16 cellular contexts compared by ENCODE assay signal in the genomic region with DNA sequence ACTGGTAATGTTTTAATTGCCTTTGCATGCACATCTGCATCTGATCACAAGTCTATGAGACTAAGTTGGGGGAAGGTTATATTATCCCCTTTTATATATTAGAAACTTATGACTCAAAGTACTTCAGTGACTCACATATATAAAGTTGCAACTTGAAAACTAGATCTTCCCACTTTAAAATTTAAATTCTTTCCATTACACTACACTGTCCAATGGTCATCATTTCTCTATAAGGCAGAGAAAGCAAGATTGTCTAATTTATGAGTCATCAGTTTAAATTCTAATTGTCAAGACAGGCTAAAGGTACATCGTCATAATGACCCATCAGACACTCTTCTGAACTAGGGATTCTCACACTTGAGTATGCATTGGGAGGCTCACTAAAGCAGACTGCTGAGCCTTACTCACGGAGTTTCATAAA. TPM values are rescaled to one million over a fixed set of nuclear protein-coding genes. Genes with fewer than 3 reads are reported as not detected.
A peak's percentile ranks its signal among the peaks of the same experiment; 100 is the strongest.
DNase-seq lines count a peak whose midpoint lies in the region; TF ChIP-seq lines count a peak whose summit lies in the region.
"Had no signal": no experiment of that assay in that cellular context is flagged by ENCODE, and none has a peak within 500 bp of the region (broad histone marks: within the 10 kb centered on the region; RNA-seq: fewer than 3 reads in every experiment).

No MANE protein-coding gene starts in this region.

- DNase-seq in A172 (ENCODE audit: low spot score) = peak; percentile 75
- DNase-seq in GM23248 = peak; percentile 75
- no peak for DNase-seq in SK-N-SH
- DNase-seq in fibroblast of lung (ENCODE audit: low read depth in 2 of 2) = peak; percentile 48 to 67
- no peak for DNase-seq in SHP77 treated with DMSO at 0.1 percent for 48 hours (lab: John Stamatoyannopoulos, UW)
- DNase-seq in activated T-helper 1 cell treated with anti-CD3 and anti-CD28 coated beads, Interleukin-12 subunit alpha, Interleukin-12 subunit beta, Interleukin-2, Interleukin-4 antibody, amounts not matched to agents 30 ng/mL and 10 ng/mL and 1 ng/mL, durations not matched to agents 14 hours and 24 hours and 36 hours (ENCODE audit: low spot score) = no peak
- DNase-seq in pons (ENCODE audit: low spot score) = no peak
- DNase-seq in activated CD8-positive, alpha-beta memory T cell treated with anti-CD3 and anti-CD28 coated beads, Interleukin-2, amount 50 U/mL, for 4 hours = no peak
- DNase-seq: activated CD4-positive, alpha-beta T cell treated with anti-CD3 and anti-CD28 coated beads, Interleukin-2, amount 50 U/mL, for 1 hour; AML-193; NCI-H1092; SIG-M5; thyroid gland had no signal

- no peak for TF ChIP-seq RAD21 in SK-N-SH (IDR thresholded peaks at IDR 0.05; ENCODE audit: low read length)

- H3K9me3 Mint-ChIP-seq in activated T-helper 1 cell treated with anti-CD3 and anti-CD28 coated beads, Interleukin-12 subunit alpha, Interleukin-12 subunit beta, Interleukin-2, Interleukin-4 antibody, amounts not matched to agents 30 ng/mL and 10 ng/mL and 1 ng/mL, durations not matched to agents 14 hours and 24 hours and 36 hours = no peaks in the 10 kb centered on the region
- H3K9me3 Mint-ChIP-seq: natural killer cell treated with Interleukin-12 subunit alpha and Interleukin-12 subunit beta and Interleukin-15 and Interleukin-18, amount 100 ng/mL, for 72 hours had no signal

- H3K27ac ChIP-seq in GM23248 (peak overlapping the region; percentile 90), SK-N-SH (ENCODE audit: low read depth in 2 of 2, low read length in 1 of 2) (peak overlapping the region; percentile 67 to 73; a peak in 3 of 4 replicates), fibroblast of lung (ENCODE audit: insufficient read depth, low read length) (peak overlapping the region; percentile 46)
- H3K27ac ChIP-seq: ascending aorta, thyroid gland had no signal

- peak overlapping the region; percentile 47 for H3K4me3 ChIP-seq in GM23248
- H3K4me3 ChIP-seq in SK-N-SH (ENCODE audit: low read depth in 2 of 2, low read length in 1 of 2) = no peak overlapping the region
- no peak overlapping the region for H3K4me3 ChIP-seq in fibroblast of lung (replicated peaks in 1 of 4; ENCODE audit: control extremely low read depth in 1 of 4, insufficient read depth in 1 of 4, low read depth in 3 of 4, low read length in 4 of 4)
- H3K4me3 ChIP-seq: ascending aorta, thyroid gland had no signal

- H3K27me3 Mint-ChIP-seq in activated T-helper 1 cell treated with anti-CD3 and anti-CD28 coated beads, Interleukin-12 subunit alpha, Interleukin-12 subunit beta, Interleukin-2, Interleukin-4 antibody, amounts not matched to agents 30 ng/mL and 10 ng/mL and 1 ng/mL, durations not matched to agents 14 hours and 24 hours and 36 hours (ENCODE audit: insufficient read depth) = peaks cover 2% of the 10 kb centered on the region

- H3K27ac Mint-ChIP-seq in activated T-helper 1 cell treated with anti-CD3 and anti-CD28 coated beads, Interleukin-12 subunit alpha, Interleukin-12 subunit beta, Interleukin-2, Interleukin-4 antibody, amounts not matched to agents 30 ng/mL and 10 ng/mL and 1 ng/mL, durations not matched to agents 14 hours and 24 hours and 36 hours = no peak overlapping the region
- H3K27ac Mint-ChIP-seq: natural killer cell treated with Interleukin-12 subunit alpha and Interleukin-12 subunit beta and Interleukin-15 and Interleukin-18, amount 100 ng/mL, for 72 hours had no signal

- no peak for TF ChIP-seq CTCF in SK-N-SH (IDR thresholded peaks at IDR 0.05)
- no peak for TF ChIP-seq CTCF in fibroblast of lung (conservative IDR thresholded peaks at IDR 0.05 in 1 of 2, IDR thresholded peaks at IDR 0.05 in 1 of 2; ENCODE audit: low read depth in 1 of 2, low read length in 2 of 2)

- H3K9me2 ChIP-seq in GM23248 (ENCODE audit: insufficient read depth) = no peaks in the 10 kb centered on the region
- H3K9me2 ChIP-seq in SK-N-SH = no peaks in the 10 kb centered on the region

- H3F3A ChIP-seq in GM23248 (ENCODE audit: insufficient read depth) = peaks cover 27% of the 10 kb centered on the region
- peaks cover 22% of the 10 kb centered on the region for H3F3A ChIP-seq in SK-N-SH (replicated peaks; ENCODE audit: insufficient read depth)

- no peaks in the 10 kb centered on the region for H3K79me2 ChIP-seq in GM23248 (ENCODE audit: insufficient read depth)
- H3K79me2 ChIP-seq in SK-N-SH (ENCODE audit: insufficient read depth) = no peaks in the 10 kb centered on the region
- no peaks in the 10 kb centered on the region for H3K79me2 ChIP-seq in fibroblast of lung (ENCODE audit: control insufficient read depth, insufficient read depth, low read length)

- POLR2A ChIA-PET in SK-N-SH (lab: Yijun Ruan, JAX) = no interaction called here

- H3K36me3 Mint-ChIP-seq in activated T-helper 1 cell treated with anti-CD3 and anti-CD28 coated beads, Interleukin-12 subunit alpha, Interleukin-12 subunit beta, Interleukin-2, Interleukin-4 antibody, amounts not matched to agents 30 ng/mL and 10 ng/mL and 1 ng/mL, durations not matched to agents 14 hours and 24 hours and 36 hours (ENCODE audit: low read depth) = no peaks in the 10 kb centered on the region
- H3K36me3 Mint-ChIP-seq: natural killer cell treated with Interleukin-12 subunit alpha and Interleukin-12 subunit beta and Interleukin-15 and Interleukin-18, amount 100 ng/mL, for 72 hours had no signal

- in situ Hi-C loops in GM23248 (cut with MboI) = no loop called here

- no peaks in the 10 kb centered on the region for H3K27me3 ChIP-seq in GM23248 (replicated peaks; ENCODE audit: insufficient read depth)
- no peaks in the 10 kb centered on the region for H3K27me3 ChIP-seq in SK-N-SH (ENCODE audit: insufficient read depth)
- no peaks in the 10 kb centered on the region for H3K27me3 ChIP-seq in fibroblast of lung (ENCODE audit: control insufficient read depth, insufficient read depth, low read length)
- H3K27me3 ChIP-seq: ascending aorta, thyroid gland had no signal

- H3K9ac ChIP-seq in GM23248 (peak overlapping the region; percentile 54), SK-N-SH (peak overlapping the region; percentile 44; the same call in 1 of the 2 replicates), fibroblast of lung (ENCODE audit: insufficient read depth, low read length) (no peak overlapping the region)

- H3K4me2 ChIP-seq in GM23248 (ENCODE audit: unreplicated experiment) (peak overlapping the region; percentile 66), SK-N-SH (0 out of 2 replicates have a peak overlapping the region, but pooled peaks have one; percentile 53), fibroblast of lung (ENCODE audit: extremely low read depth, insufficient read depth, low read length) (peak overlapping the region; percentile 48)

- WGBS in GM23248 (ENCODE audit: low coverage in 1 of 2, low lambda C conversion rate in 2 of 2, missing lambda C conversion rate in 2 of 2), 2 experiments = 40 to 45% methylated on average over 2 of the region's 2 CpGs
- WGBS in SK-N-SH (ENCODE audit: low lambda C conversion rate) = 47% methylated on average over 2 of the region's 2 CpGs

- TF ChIP-seq EP300 in SK-N-SH (IDR thresholded peaks at IDR 0.05; ENCODE audit: borderline replicate concordance in 1 of 2, low read depth in 1 of 2, low read length in 1 of 2) = no peak

- no peak overlapping the region for H3K4me3 Mint-ChIP-seq in activated T-helper 1 cell treated with anti-CD3 and anti-CD28 coated beads, Interleukin-12 subunit alpha, Interleukin-12 subunit beta, Interleukin-2, Interleukin-4 antibody, amounts not matched to agents 30 ng/mL and 10 ng/mL and 1 ng/mL, durations not matched to agents 14 hours and 24 hours and 36 hours
- H3K4me3 Mint-ChIP-seq: natural killer cell treated with Interleukin-12 subunit alpha and Interleukin-12 subunit beta and Interleukin-15 and Interleukin-18, amount 100 ng/mL, for 72 hours had no signal

- CTCF ChIA-PET in SK-N-SH (lab: Yijun Ruan, JAX) = no interaction called here

- H3K36me3 ChIP-seq in GM23248 (ENCODE audit: low read depth) = no peaks in the 10 kb centered on the region
- H3K36me3 ChIP-seq in SK-N-SH (replicated peaks in 1 of 2; ENCODE audit: control insufficient read depth in 1 of 2, insufficient read depth in 2 of 2, low read length in 1 of 2) = no peaks in the 10 kb centered on the region
- no peaks in the 10 kb centered on the region for H3K36me3 ChIP-seq in fibroblast of lung (ENCODE audit: control insufficient read depth, insufficient read depth, low read length)
- H3K36me3 ChIP-seq: ascending aorta, thyroid gland had no signal

- H3K4me1 Mint-ChIP-seq in activated T-helper 1 cell treated with anti-CD3 and anti-CD28 coated beads, Interleukin-12 subunit alpha, Interleukin-12 subunit beta, Interleukin-2, Interleukin-4 antibody, amounts not matched to agents 30 ng/mL and 10 ng/mL and 1 ng/mL, durations not matched to agents 14 hours and 24 hours and 36 hours (ENCODE audit: low read depth) = no peaks in the 10 kb centered on the region

- intact Hi-C loops in activated T-helper 1 cell treated with anti-CD3 and anti-CD28 coated beads, Interleukin-12 subunit alpha, Interleukin-12 subunit beta, Interleukin-2, Interleukin-4 antibody, amounts not matched to agents 30 ng/mL and 10 ng/mL and 1 ng/mL, durations not matched to agents 14 hours and 24 hours and 36 hours (cut with micrococcal nuclease) = no loop called here

- H3K4me1 ChIP-seq in GM23248 (ENCODE audit: insufficient read depth) (peaks cover 27% of the 10 kb centered on the region), SK-N-SH (ENCODE audit: control insufficient read depth in 1 of 2, insufficient read depth in 2 of 2, low read depth in 1 of 2, low read length in 1 of 2) (peaks cover 0 to 5% of the 10 kb centered on the region in 2 experiments; a peak in 2 of 4 replicates), fibroblast of lung (ENCODE audit: control insufficient read depth, extremely low read depth, insufficient read depth, low read length) (peaks cover 5% of the 10 kb centered on the region)
- H3K4me1 ChIP-seq: ascending aorta, thyroid gland had no signal

- no peak overlapping the region for H2AFZ ChIP-seq in GM23248
- H2AFZ ChIP-seq in SK-N-SH (ENCODE audit: low read depth) = no peak overlapping the region
- no peak overlapping the region for H2AFZ ChIP-seq in fibroblast of lung (ENCODE audit: low read length)

- H3K9me3 ChIP-seq in GM23248 (ENCODE audit: low read depth) (no peaks in the 10 kb centered on the region), SK-N-SH (no peaks in the 10 kb centered on the region), fibroblast of lung (ENCODE audit: control insufficient read depth, insufficient read depth, low read depth, low read length) (no peaks in the 10 kb centered on the region)
- H3K9me3 ChIP-seq: ascending aorta, thyroid gland had no signal

- H4K20me1 ChIP-seq in GM23248 (ENCODE audit: insufficient read depth) (no peaks in the 10 kb centered on the region), SK-N-SH (ENCODE audit: insufficient read depth) (no peaks in the 10 kb centered on the region), fibroblast of lung (ENCODE audit: control insufficient read depth, extremely low read depth, insufficient read depth, low read length) (no peaks in the 10 kb centered on the region)

RNA-seq across cellular contexts. Expression of a gene that starts 37.9 kb away (rescaled TPM):
- total RNA-seq in A172 (2014; rRNA removed; shearing (Covaris generic)) = not detected in 2 replicates
- not detected in 2 replicates for total RNA-seq in GM23248 (2014; rRNA removed; shearing (Covaris generic))
- polyA plus RNA-seq in GM23248 (2016; fragmentation: Nextera tagmentation; extraction: Ambion mirVana) (not detected in 2 replicates), SK-N-SH (2012; rRNA removed) (0.06 TPM in 1 of 2 replicates, not detected in the other), fibroblast of lung (0.05 and 0.17 TPM in 2 replicates)
- polyA plus RNA-seq in SK-N-SH (2012; cell fraction: cytosol; rRNA removed) = 0.06 TPM in 1 of 2 replicates, not detected in the other
- 0.06 TPM in 1 of 2 replicates, not detected in the other for polyA plus RNA-seq in SK-N-SH (2012; cell fraction: nucleus; rRNA removed)
- not detected in 2 replicates for total RNA-seq in fibroblast of lung
- polyA plus RNA-seq in fibroblast of lung (2012) = 0.78 TPM in 1 of 2 replicates, not detected in the other
- not detected in 2 replicates for polyA minus RNA-seq in fibroblast of lung (ENCODE audit: low replicate concordance)
- not detected in 2 replicates for total RNA-seq in activated T-helper 1 cell treated with anti-CD3 and anti-CD28 coated beads, Interleukin-12 subunit alpha, Interleukin-12 subunit beta, Interleukin-2, Interleukin-4 antibody, amounts not matched to agents 30 ng/mL and 10 ng/mL and 1 ng/mL, durations not matched to agents 14 hours and 24 hours and 36 hours
- total RNA-seq: ascending aorta, frontal cortex had no signal

Comparison
In these comparisons a context has a peak if more than half of its experiments do, and no peak if none do; other contexts are left out.
1. DNase-seq: peak in A172 (single experiment), GM23248 (single experiment) and fibroblast of lung (2 of 2); none in SK-N-SH (single experiment), SHP77 treated with DMSO at 0.1 percent for 48 hours (single experiment), activated T-helper 1 cell treated with anti-CD3 and anti-CD28 coated beads, Interleukin-12 subunit alpha, Interleukin-12 subunit beta, Interleukin-2, Interleukin-4 antibody, amounts not matched to agents 30 ng/mL and 10 ng/mL and 1 ng/mL, durations not matched to agents 14 hours and 24 hours and 36 hours (single experiment), pons (single experiment) and activated CD8-positive, alpha-beta memory T cell treated with anti-CD3 and anti-CD28 coated beads, Interleukin-2, amount 50 U/mL, for 4 hours (single experiment).
2. Peak in every context shown above with its lines, with median percentiles within 50 percentile points of each other: H3K27ac ChIP-seq and H3K4me2 ChIP-seq.